ENCODE assay signal across 15 cellular contexts in genomic region chr10:23421397-23421796, GRCh38. TPM values are rescaled to one million over a fixed set of nuclear protein-coding genes. Genes with fewer than 3 reads are reported as not detected.
DNase-seq lines count a peak whose midpoint lies in the region; ATAC-seq and TF ChIP-seq lines count a peak whose summit lies in the region.
"Had no signal": no experiment of that assay in that cellular context is flagged by ENCODE, and none has a peak within 500 bp of the region (broad histone marks: within the 10 kb centered on the region; RNA-seq: fewer than 3 reads in every experiment).

No MANE protein-coding gene starts in this region.

- ATAC-seq in RWPE2 (ENCODE audit: low read depth) (no peak), HG02610 (IDR thresholded peaks at IDR 0.05; ENCODE audit: unreplicated experiment) (no peak)
- ATAC-seq in stimulated activated naive CD8-positive, alpha-beta T cell treated with anti-CD3 and anti-CD28 coated beads, Interleukin-15, Interleukin-2, amounts not matched to agents 100 U/mL and 50 U/mL, for 24 hours = no peak
- ATAC-seq: A549; CD8-positive, alpha-beta T cell had no signal

- H3K27ac ChIP-seq in RWPE2 (ENCODE audit: poor library complexity, severe bottlenecking) (peak overlapping the region; percentile 30), mesendoderm (ENCODE audit: low read depth, low read length) (no peak overlapping the region)
- H3K27ac ChIP-seq: 22Rv1, A549, BLaER1 had no signal

- H3K79me2 ChIP-seq in mesendoderm (ENCODE audit: control insufficient read depth, insufficient read depth, low read length) = no peaks in the 10 kb centered on the region

- no peak overlapping the region for H3K27ac Mint-ChIP-seq in activated naive CD4-positive, alpha-beta T cell treated with anti-CD3 and anti-CD28 coated beads, Interleukin-2, amount 50 U/mL, for 24 hours
- H3K27ac Mint-ChIP-seq in activated naive CD4-positive, alpha-beta T cell treated with anti-CD3 and anti-CD28 coated beads for 36 hours = no peak overlapping the region
- no peak overlapping the region for H3K27ac Mint-ChIP-seq in MCF 10A (ENCODE audit: low read depth, unreplicated experiment)
- H3K27ac Mint-ChIP-seq: CD8-positive, alpha-beta T cell had no signal

- H3K4me1 Mint-ChIP-seq in activated naive CD4-positive, alpha-beta T cell treated with anti-CD3 and anti-CD28 coated beads, Interleukin-2, amount 50 U/mL, for 24 hours = no peaks in the 10 kb centered on the region
- no peaks in the 10 kb centered on the region for H3K4me1 Mint-ChIP-seq in activated naive CD4-positive, alpha-beta T cell treated with anti-CD3 and anti-CD28 coated beads for 36 hours (ENCODE audit: low read depth)
- H3K4me1 Mint-ChIP-seq in MCF 10A (ENCODE audit: insufficient read depth, unreplicated experiment) = peaks cover 10% of the 10 kb centered on the region

- no peak overlapping the region for H2AK5ac ChIP-seq in mesendoderm (ENCODE audit: low read length)

- peaks cover 18% of the 10 kb centered on the region for H3K4me1 ChIP-seq in RWPE2 (ENCODE audit: insufficient read depth, poor library complexity, severe bottlenecking)
- H3K4me1 ChIP-seq in mesendoderm (ENCODE audit: control insufficient read depth, low read depth, low read length) = peaks cover 4% of the 10 kb centered on the region
- H3K4me1 ChIP-seq: A549, BLaER1 had no signal

- H3K79me1 ChIP-seq in mesendoderm (ENCODE audit: low read length) = no peaks in the 10 kb centered on the region

- no peaks in the 10 kb centered on the region for H3K9me3 Mint-ChIP-seq in activated naive CD4-positive, alpha-beta T cell treated with anti-CD3 and anti-CD28 coated beads, Interleukin-2, amount 50 U/mL, for 24 hours
- no peaks in the 10 kb centered on the region for H3K9me3 Mint-ChIP-seq in activated naive CD4-positive, alpha-beta T cell treated with anti-CD3 and anti-CD28 coated beads for 36 hours
- no peaks in the 10 kb centered on the region for H3K9me3 Mint-ChIP-seq in MCF 10A (ENCODE audit: unreplicated experiment)
- H3K9me3 Mint-ChIP-seq: CD8-positive, alpha-beta T cell; H9 had no signal

- H3K27me3 Mint-ChIP-seq in activated naive CD4-positive, alpha-beta T cell treated with anti-CD3 and anti-CD28 coated beads, Interleukin-2, amount 50 U/mL, for 24 hours = no peaks in the 10 kb centered on the region
- H3K27me3 Mint-ChIP-seq in activated naive CD4-positive, alpha-beta T cell treated with anti-CD3 and anti-CD28 coated beads for 36 hours (ENCODE audit: low read depth) = no peaks in the 10 kb centered on the region
- H3K27me3 Mint-ChIP-seq in MCF 10A (ENCODE audit: insufficient read depth, unreplicated experiment) = no peaks in the 10 kb centered on the region

- no peaks in the 10 kb centered on the region for H3K36me3 ChIP-seq in RWPE2 (ENCODE audit: low read depth)
- H3K36me3 ChIP-seq in mesendoderm (ENCODE audit: control insufficient read depth, insufficient read depth, low read length) = no peaks in the 10 kb centered on the region
- H3K36me3 ChIP-seq: BLaER1 had no signal

- POLR2A ChIA-PET in MCF 10A (lab: Yijun Ruan, JAX) = interaction anchor here (1.2 to 2.4 kb wide), 5 partner anchors 10 to 37 kb away, joined by 3 to 13 read pairs (median 4); partner anchors contain the start of gene OTUD1

- no peaks in the 10 kb centered on the region for H3K36me3 Mint-ChIP-seq in activated naive CD4-positive, alpha-beta T cell treated with anti-CD3 and anti-CD28 coated beads, Interleukin-2, amount 50 U/mL, for 24 hours
- no peaks in the 10 kb centered on the region for H3K36me3 Mint-ChIP-seq in activated naive CD4-positive, alpha-beta T cell treated with anti-CD3 and anti-CD28 coated beads for 36 hours (ENCODE audit: low read depth)
- H3K36me3 Mint-ChIP-seq in MCF 10A (ENCODE audit: insufficient read depth, unreplicated experiment) = no peaks in the 10 kb centered on the region
- H3K36me3 Mint-ChIP-seq: CD8-positive, alpha-beta T cell had no signal

- no peak overlapping the region for H2BK120ac ChIP-seq in mesendoderm (ENCODE audit: low read depth, low read length)

- WGBS in mesendoderm (ENCODE audit: extremely low coverage, insufficient coverage, low lambda C conversion rate) = no CpG with 5 or more reads among the region's 1 CpG

- H3K27me3 ChIP-seq in RWPE2 (ENCODE audit: insufficient read depth, poor library complexity, severe bottlenecking) = no peaks in the 10 kb centered on the region
- no peaks in the 10 kb centered on the region for H3K27me3 ChIP-seq in mesendoderm (ENCODE audit: insufficient read depth, low read length, poor library complexity)
- H3K27me3 ChIP-seq: BLaER1 had no signal

- no peak overlapping the region for H2BK15ac ChIP-seq in mesendoderm (replicated peaks; ENCODE audit: low read depth)

- CTCF ChIA-PET in activated naive CD4-positive, alpha-beta T cell treated with anti-CD3 and anti-CD28 coated beads for 36 hours (lab: Charles Lee) = no interaction called here
- CTCF ChIA-PET in MCF 10A (lab: Yijun Ruan, JAX) = interaction anchor here (0.6 to 2.2 kb wide), 5 partner anchors 19 to 126 kb away, joined by 3 to 5 read pairs (median 3); no protein-coding TSS in a partner anchor

- peak overlapping the region; percentile 6 for H3K4me3 Mint-ChIP-seq in activated naive CD4-positive, alpha-beta T cell treated with anti-CD3 and anti-CD28 coated beads, Interleukin-2, amount 50 U/mL, for 24 hours
- no peak overlapping the region for H3K4me3 Mint-ChIP-seq in activated naive CD4-positive, alpha-beta T cell treated with anti-CD3 and anti-CD28 coated beads for 36 hours
- no peak overlapping the region for H3K4me3 Mint-ChIP-seq in MCF 10A (ENCODE audit: unreplicated experiment)
- H3K4me3 Mint-ChIP-seq: CD8-positive, alpha-beta T cell; H9 had no signal

- no TSS peak for BruUV-seq in MCF 10A (replicated peaks; lab: Mats Ljungman, UMichigan)

- H3K9ac ChIP-seq in mesendoderm (ENCODE audit: low read length) = no peak overlapping the region
- H3K9ac ChIP-seq: BLaER1 had no signal

- no peak overlapping the region for H3K4me2 ChIP-seq in mesendoderm (ENCODE audit: low read length)
- H3K4me2 ChIP-seq: A549, BLaER1 had no signal

- no peak overlapping the region for H3K23ac ChIP-seq in mesendoderm (ENCODE audit: low read length)

- H3K4me3 ChIP-seq in RWPE2 (ENCODE audit: severe bottlenecking) = no peak overlapping the region
- no peak overlapping the region for H3K4me3 ChIP-seq in mesendoderm (ENCODE audit: low read length)
- H3K4me3 ChIP-seq: A549, BLaER1 had no signal

- no peak overlapping the region for H4K5ac ChIP-seq in mesendoderm (ENCODE audit: low read length)

- H3K18ac ChIP-seq in mesendoderm (ENCODE audit: low read length) = no peak overlapping the region

- H4K8ac ChIP-seq in mesendoderm (ENCODE audit: low read depth, low read length) = peak overlapping the region; percentile 13

- no peak for TF ChIP-seq CTCF in RWPE2 (IDR thresholded peaks at IDR 0.05; ENCODE audit: poor library complexity, severe bottlenecking)
- TF ChIP-seq CTCF in MCF 10A (IDR thresholded peaks at IDR 0.05; ENCODE audit: unreplicated experiment) = no peak

- intact Hi-C loops in activated naive CD4-positive, alpha-beta T cell treated with anti-CD3 and anti-CD28 coated beads for 36 hours (cut with micrococcal nuclease) = no loop called here
- intact Hi-C loops in MCF 10A (cut with micrococcal nuclease) = no loop called here

- no peak overlapping the region for H3K56ac ChIP-seq in mesendoderm (ENCODE audit: low read length)

- DNase-seq in activated naive CD4-positive, alpha-beta T cell treated with anti-CD3 and anti-CD28 coated beads for 36 hours = no peak
- no peak for DNase-seq in RWPE2 (ENCODE audit: low spot score)
- no peak for DNase-seq in mesendoderm
- DNase-seq in stimulated activated naive CD8-positive, alpha-beta T cell treated with anti-CD3 and anti-CD28 coated beads, Interleukin-15, Interleukin-2, amounts not matched to agents 100 U/mL and 50 U/mL, for 24 hours = no peak
- no peak for DNase-seq in MCF 10A (ENCODE audit: unreplicated experiment)
- DNase-seq: CD8-positive, alpha-beta T cell; DMS79 treated with DMSO at 0.1 percent for 48 hours; GF-D8; H9; IMR-90 had no signal

- no peak overlapping the region for H2BK5ac ChIP-seq in mesendoderm (ENCODE audit: low read length)

- H3K9me3 ChIP-seq in RWPE2 (ENCODE audit: severe bottlenecking) = no peaks in the 10 kb centered on the region
- H3K9me3 ChIP-seq: A549, BLaER1 had no signal

- H3K4ac ChIP-seq in mesendoderm (ENCODE audit: low read depth, low read length) = no peak overlapping the region

RNA-seq across cellular contexts. Expression of gene OTUD1, which starts 17.5 kb away (rescaled TPM):
- total RNA-seq in activated naive CD4-positive, alpha-beta T cell treated with anti-CD3 and anti-CD28 coated beads for 36 hours = 10 to 100 TPM; 15.7 to 16.0 TPM
- 1.1 TPM for polyA plus RNA-seq in mesendoderm (2013, experiment 1 of 2)
- 1.1 TPM for polyA plus RNA-seq in mesendoderm (2013, experiment 2 of 2)
- total RNA-seq in MCF 10A (2022) = 12.1 and 14.9 TPM in 2 replicates
